In the genomic region with DNA sequence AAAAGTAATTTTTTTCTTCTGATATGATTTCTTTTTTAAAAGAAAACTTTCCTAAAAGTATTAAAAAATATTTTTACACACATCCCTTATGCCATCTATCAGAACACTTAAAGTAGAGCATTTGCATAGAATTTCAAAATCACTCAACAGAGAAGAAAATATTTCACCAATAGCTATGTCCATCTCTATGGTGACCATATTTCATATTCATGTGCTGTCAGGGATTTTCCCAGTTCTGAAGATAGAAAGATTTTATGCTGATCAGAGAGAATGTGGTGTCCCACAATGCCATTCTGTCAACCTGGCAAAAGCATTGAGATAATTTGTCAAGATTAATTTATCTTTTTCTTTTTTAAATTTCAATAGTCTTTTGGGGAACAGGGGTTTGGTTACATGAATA, we compare ENCODE assay signal across 1 cellular context.
TF ChIP-seq lines count a peak whose summit lies in the region.

No MANE protein-coding gene starts in this region.

TF ChIP-seq in GM12878, 131 proteins besides CTCF, POLR2A, EP300 and RAD21 (continued from another document):
- TF ChIP-seq, protein P1, sequence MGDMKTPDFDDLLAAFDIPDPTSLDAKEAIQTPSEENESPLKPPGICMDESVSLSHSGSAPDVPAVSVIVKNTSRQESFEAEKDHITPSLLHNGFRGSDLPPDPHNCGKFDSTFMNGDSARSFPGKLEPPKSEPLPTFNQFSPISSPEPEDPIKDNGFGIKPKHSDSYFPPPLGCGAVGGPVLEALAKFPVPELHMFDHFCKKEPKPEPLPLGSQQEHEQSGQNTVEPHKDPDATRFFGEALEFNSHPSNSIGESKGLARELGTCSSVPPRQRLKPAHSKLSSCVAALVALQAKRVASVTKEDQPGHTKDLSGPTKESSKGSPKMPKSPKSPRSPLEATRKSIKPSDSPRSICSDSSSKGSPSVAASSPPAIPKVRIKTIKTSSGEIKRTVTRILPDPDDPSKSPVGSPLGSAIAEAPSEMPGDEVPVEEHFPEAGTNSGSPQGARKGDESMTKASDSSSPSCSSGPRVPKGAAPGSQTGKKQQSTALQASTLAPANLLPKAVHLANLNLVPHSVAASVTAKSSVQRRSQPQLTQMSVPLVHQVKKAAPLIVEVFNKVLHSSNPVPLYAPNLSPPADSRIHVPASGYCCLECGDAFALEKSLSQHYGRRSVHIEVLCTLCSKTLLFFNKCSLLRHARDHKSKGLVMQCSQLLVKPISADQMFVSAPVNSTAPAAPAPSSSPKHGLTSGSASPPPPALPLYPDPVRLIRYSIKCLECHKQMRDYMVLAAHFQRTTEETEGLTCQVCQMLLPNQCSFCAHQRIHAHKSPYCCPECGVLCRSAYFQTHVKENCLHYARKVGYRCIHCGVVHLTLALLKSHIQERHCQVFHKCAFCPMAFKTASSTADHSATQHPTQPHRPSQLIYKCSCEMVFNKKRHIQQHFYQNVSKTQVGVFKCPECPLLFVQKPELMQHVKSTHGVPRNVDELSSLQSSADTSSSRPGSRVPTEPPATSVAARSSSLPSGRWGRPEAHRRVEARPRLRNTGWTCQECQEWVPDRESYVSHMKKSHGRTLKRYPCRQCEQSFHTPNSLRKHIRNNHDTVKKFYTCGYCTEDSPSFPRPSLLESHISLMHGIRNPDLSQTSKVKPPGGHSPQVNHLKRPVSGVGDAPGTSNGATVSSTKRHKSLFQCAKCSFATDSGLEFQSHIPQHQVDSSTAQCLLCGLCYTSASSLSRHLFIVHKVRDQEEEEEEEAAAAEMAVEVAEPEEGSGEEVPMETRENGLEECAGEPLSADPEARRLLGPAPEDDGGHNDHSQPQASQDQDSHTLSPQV (IDR thresholded peaks at IDR 0.05) = no peak
- TF ChIP-seq RELB (IDR thresholded peaks at IDR 0.05; ENCODE audit: low read depth) = no peak
TF ChIP-seq in GM12878: peak in this region for 0.
